Comparison of ENCODE assay signal across 3 cellular contexts in genomic region chr9:130745829-130746228, GRCh38.
TF ChIP-seq lines count a peak whose summit lies in the region.

No MANE protein-coding gene starts in this region.

TF ChIP-seq in HCT116, 20 proteins besides CTCF, POLR2A, EP300 and RAD21:
- no peak for TF ChIP-seq CEBPB (IDR thresholded peaks at IDR 0.05; ENCODE audit: low read depth)
- TF ChIP-seq JUND (IDR thresholded peaks at IDR 0.05), result no peak
- TF ChIP-seq TCF7L2 (IDR thresholded peaks at IDR 0.05; ENCODE audit: borderline replicate concordance, extremely low read depth, insufficient read depth, insufficient read length), result no peak
- no peak for TF ChIP-seq MAX (IDR thresholded peaks at IDR 0.05)

TF ChIP-seq in K562, 482 proteins besides CTCF, POLR2A, EP300 and RAD21:
- TF ChIP-seq ZNF696 (CRISPR knock-in tag; conservative IDR thresholded peaks at IDR 0.05) (no peak), ZNF143 (CRISPR knock-in tag; IDR thresholded peaks at IDR 0.05) (no peak), MLX (CRISPR knock-in tag; conservative IDR thresholded peaks at IDR 0.05) (peak in 1 of 2 experiments; percentile 91; a peak in 1 of 4 replicates), CBX2 (IDR thresholded peaks at IDR 0.05; ENCODE audit: insufficient read depth, low read length, poor library complexity, severe bottlenecking) (no peak), MEIS2 (IDR thresholded peaks at IDR 0.05; ENCODE audit: partially characterized antibody) (no peak)
- TF ChIP-seq, protein P1, sequence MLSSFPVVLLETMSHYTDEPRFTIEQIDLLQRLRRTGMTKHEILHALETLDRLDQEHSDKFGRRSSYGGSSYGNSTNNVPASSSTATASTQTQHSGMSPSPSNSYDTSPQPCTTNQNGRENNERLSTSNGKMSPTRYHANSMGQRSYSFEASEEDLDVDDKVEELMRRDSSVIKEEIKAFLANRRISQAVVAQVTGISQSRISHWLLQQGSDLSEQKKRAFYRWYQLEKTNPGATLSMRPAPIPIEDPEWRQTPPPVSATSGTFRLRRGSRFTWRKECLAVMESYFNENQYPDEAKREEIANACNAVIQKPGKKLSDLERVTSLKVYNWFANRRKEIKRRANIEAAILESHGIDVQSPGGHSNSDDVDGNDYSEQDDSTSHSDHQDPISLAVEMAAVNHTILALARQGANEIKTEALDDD (IDR thresholded peaks at IDR 0.05), result no peak

TF ChIP-seq in endothelial cell of umbilical vein, 7 proteins besides CTCF, POLR2A, EP300 and RAD21:
- no peak for TF ChIP-seq MAX (IDR thresholded peaks at IDR 0.05; ENCODE audit: insufficient read depth, insufficient read length)
- TF ChIP-seq JUN (IDR thresholded peaks at IDR 0.05; ENCODE audit: borderline replicate concordance, insufficient read depth, insufficient read length, low read depth), result no peak
- TF ChIP-seq GATA2 (IDR thresholded peaks at IDR 0.05; ENCODE audit: insufficient read depth, insufficient read length, low read depth, low read length), result no peak
- no peak for TF ChIP-seq EZH2 (IDR thresholded peaks at IDR 0.05; ENCODE audit: borderline replicate concordance, low read depth, low read length, severe bottlenecking)
- TF ChIP-seq POLR2AphosphoS5 (IDR thresholded peaks at IDR 0.05; ENCODE audit: insufficient read depth, low read depth, low read length), result no peak
